9 cellular contexts compared by ENCODE assay signal in the genomic region with DNA sequence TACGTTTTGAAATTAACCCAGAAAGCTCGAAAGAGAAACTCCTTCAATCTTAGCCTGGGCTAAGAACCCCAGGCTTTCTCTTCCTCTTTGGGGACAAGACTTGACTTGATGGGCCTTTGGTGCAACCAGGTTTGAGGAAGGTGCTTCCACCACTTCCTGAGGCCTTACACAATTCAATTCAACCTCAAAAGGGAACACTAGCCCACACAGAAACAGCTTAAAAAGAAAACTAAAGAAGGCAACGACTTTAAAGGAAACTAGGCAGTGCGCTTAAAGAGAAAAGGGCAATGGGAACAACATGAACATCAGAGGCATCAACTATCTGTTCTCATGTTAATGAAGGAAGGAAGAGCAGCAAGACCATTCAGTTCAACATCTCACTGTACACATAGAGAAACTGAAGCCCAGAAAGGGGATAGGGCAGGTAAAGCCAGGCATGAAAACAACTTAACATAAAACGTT. TPM values are rescaled to one million over a fixed set of nuclear protein-coding genes. Genes with fewer than 3 reads are reported as not detected.
DNase-seq lines count a peak whose midpoint lies in the region; ATAC-seq, FAIRE-seq and TF ChIP-seq lines count a peak whose summit lies in the region.
"Had no signal": no experiment of that assay in that cellular context is flagged by ENCODE, and none has a peak within 500 bp of the region (broad histone marks: within the 10 kb centered on the region; RNA-seq: fewer than 3 reads in every experiment).

No MANE protein-coding gene starts in this region.

- H3K27ac ChIP-seq in lower lobe of right lung: no peak overlapping the region
- no peak overlapping the region for H3K27ac ChIP-seq in CD8-positive, alpha-beta memory T cell (ENCODE audit: low read depth, low read length)
- H3K27ac ChIP-seq in small intestine (ENCODE audit: low read depth in 1 of 2, low read length in 1 of 2): peak overlapping the region in 1 of 2 donors; percentile 32

- 37 to 45% (median 39%) methylated on average over 5 of the region's 5 CpGs for WGBS in small intestine, 3 donors

- H3K36me3 Mint-ChIP-seq in CD8-positive, alpha-beta memory T cell: no peaks in the 10 kb centered on the region

- no peak for FAIRE-seq in small intestine (lab: Jason Lieb, UNC)

- peak overlapping the region in 2 of 8 donors; percentile 1 to 24 for H3K27ac Mint-ChIP-seq in CD8-positive, alpha-beta memory T cell

- TF ChIP-seq CTCF in lower lobe of right lung (IDR thresholded peaks at IDR 0.05): no peak

- POLR2A ChIA-PET in CD8-positive, alpha-beta memory T cell (lab: Charles Lee): no interaction called here

- H3K9me3 ChIP-seq in lower lobe of right lung (no peaks in the 10 kb centered on the region), small intestine (ENCODE audit: control insufficient read depth, low read depth) (no peaks in the 10 kb centered on the region)
- no peaks in the 10 kb centered on the region for H3K9me3 ChIP-seq in CD8-positive, alpha-beta memory T cell (ENCODE audit: low read length)

- H3K27me3 Mint-ChIP-seq in CD8-positive, alpha-beta memory T cell: peaks cover 4 to 9% of the 10 kb centered on the region in 2 donors

- H3K36me3 ChIP-seq in lower lobe of right lung: no peaks in the 10 kb centered on the region
- no peaks in the 10 kb centered on the region for H3K36me3 ChIP-seq in CD8-positive, alpha-beta memory T cell (ENCODE audit: insufficient read depth, low read length)
- H3K36me3 ChIP-seq in small intestine (ENCODE audit: control insufficient read depth in 2 of 2, insufficient read depth in 2 of 2, low read length in 2 of 2): no peaks in the 10 kb centered on the region

- DNase-seq in Kasumi-1 (lab: John Stamatoyannopoulos, UW) (peak; percentile 50 to 56), lower lobe of right lung (no peak), NCI-H510A (lab: John Stamatoyannopoulos, UW) (no peak), small intestine (no peak)
- no peak for DNase-seq in CD8-positive, alpha-beta memory T cell
- no peak for DNase-seq in activated CD4-positive, alpha-beta T cell treated with anti-CD3 and anti-CD28 coated beads, Interleukin-2, amount 50 U/mL, for 4 hours

- peaks cover 4 to 11% (median 10%) of the 10 kb centered on the region in 3 donors for H3K4me1 Mint-ChIP-seq in CD8-positive, alpha-beta memory T cell

- no peak overlapping the region for H3K4me3 Mint-ChIP-seq in CD8-positive, alpha-beta memory T cell

- CTCF ChIA-PET in CD8-positive, alpha-beta memory T cell (lab: Charles Lee): no interaction called here

- intact Hi-C loops in lower lobe of right lung (cut with DNase I): no loop called here

- peak; percentile 49 for ATAC-seq in GM18519 (IDR thresholded peaks at IDR 0.05; ENCODE audit: low FRiP score, unreplicated experiment)
- peak; percentile 76 for ATAC-seq in GM21723 (IDR thresholded peaks at IDR 0.05; ENCODE audit: unreplicated experiment)
- peak; percentile 58 to 77 for ATAC-seq in lower lobe of right lung
- ATAC-seq: Right ventricle myocardium inferior had no signal

- H3K4me3 ChIP-seq in lower lobe of right lung: no peak overlapping the region
- no peak overlapping the region for H3K4me3 ChIP-seq in CD8-positive, alpha-beta memory T cell (ENCODE audit: low read length)
- no peak overlapping the region for H3K4me3 ChIP-seq in small intestine (ENCODE audit: low read depth in 1 of 2, low read length in 2 of 2)

- H3K9me3 Mint-ChIP-seq in CD8-positive, alpha-beta memory T cell: no peaks in the 10 kb centered on the region

- H3K4me1 ChIP-seq in lower lobe of right lung (no peaks in the 10 kb centered on the region), small intestine (ENCODE audit: control insufficient read depth in 2 of 2, insufficient read depth in 1 of 2, low read depth in 1 of 2, low read length in 1 of 2) (peaks cover 3 to 6% of the 10 kb centered on the region in 2 donors)
- peaks cover 10% of the 10 kb centered on the region for H3K4me1 ChIP-seq in CD8-positive, alpha-beta memory T cell (ENCODE audit: insufficient read depth, low read length)

- H3K27me3 ChIP-seq in lower lobe of right lung (ENCODE audit: low read depth) (no peaks in the 10 kb centered on the region), small intestine (ENCODE audit: control insufficient read depth in 2 of 2, insufficient read depth in 2 of 2, low read length in 2 of 2) (no peaks in the 10 kb centered on the region)
- no peaks in the 10 kb centered on the region for H3K27me3 ChIP-seq in CD8-positive, alpha-beta memory T cell (ENCODE audit: insufficient read depth, low read length, poor library complexity, severe bottlenecking)

RNA-seq across cellular contexts. Expression of a gene that starts 24.8 kb away (rescaled TPM):
- 40.6 TPM for total RNA-seq in lower lobe of right lung
- 10 to 100 TPM; 25.9 to 32.1 TPM for total RNA-seq in CD8-positive, alpha-beta memory T cell
- 9.3 TPM for polyA plus RNA-seq in CD8-positive, alpha-beta memory T cell
- polyA plus RNA-seq in small intestine: 10 to 100 TPM; 35.0 to 60.0 (median 50.3) TPM

Comparison
In these comparisons a context has a peak if more than half of its experiments do, and no peak if none do; other contexts are left out.
1. DNase-seq: peak in Kasumi-1 (2 of 2); none in lower lobe of right lung (single experiment), CD8-positive, alpha-beta memory T cell (0 of 5), NCI-H510A (single experiment), small intestine (single experiment) and activated CD4-positive, alpha-beta T cell treated with anti-CD3 and anti-CD28 coated beads, Interleukin-2, amount 50 U/mL, for 4 hours (0 of 2).
2. Peak in every context shown above with its lines, with median percentiles within 50 percentile points of each other: ATAC-seq.